Comparison of ENCODE assay signal across 9 cellular contexts in genomic region chr6:112252571-112253504, GRCh38. TPM values are rescaled to one million over a fixed set of nuclear protein-coding genes. Genes with fewer than 3 reads are reported as not detected.
DNase-seq lines count a peak whose midpoint lies in the region; ATAC-seq, FAIRE-seq and TF ChIP-seq lines count a peak whose summit lies in the region.
"Had no signal": no experiment of that assay in that cellular context is flagged by ENCODE, and none has a peak within 500 bp of the region (broad histone marks: within the 10 kb centered on the region; RNA-seq: fewer than 3 reads in every experiment).

No MANE protein-coding gene starts in this region.

- H3K4me3 ChIP-seq in Caco-2 (ENCODE audit: low read depth, low read length) (peak overlapping the region; percentile 36; the same call in 1 of the 2 replicates), Panc1 (ENCODE audit: low read depth in 2 of 2, low read length in 2 of 2) (peak overlapping the region; percentile 60 to 91), fibroblast of the aortic adventitia (ENCODE audit: low read depth, low read length) (peak overlapping the region; percentile 98), pancreas (peak overlapping the region in 3 of 4 donors; percentile 45 to 51 (median 46))
- no peak overlapping the region for H3K4me3 ChIP-seq in effector memory CD4-positive, alpha-beta T cell (ENCODE audit: insufficient read depth, low read depth, low read length, poor library complexity, severe bottlenecking)

- ATAC-seq in Panc1 (no peak), pancreas (no peak)

- no peak for FAIRE-seq in pancreas (lab: Jason Lieb, UNC)

- no peak overlapping the region for H3K27ac Mint-ChIP-seq in Caco-2 (ENCODE audit: unreplicated experiment)

- CTCF ChIA-PET in Caco-2 (lab: Charles Lee) = no interaction called here
- CTCF ChIA-PET in Panc1 (lab: Charles Lee) = interaction anchor here (0.8 kb wide), 1 partner anchor 73 kb away, joined by 3 read pairs; no protein-coding TSS in a partner anchor

- H3K36me3 ChIP-seq in Caco-2 (ENCODE audit: control insufficient read depth, insufficient read depth, low read length) (no peaks in the 10 kb centered on the region), Panc1 (ENCODE audit: control insufficient read depth, insufficient read depth, low read length) (no peaks in the 10 kb centered on the region), pancreas (no peaks in the 10 kb centered on the region)
- H3K36me3 ChIP-seq in effector memory CD4-positive, alpha-beta T cell (ENCODE audit: control insufficient read depth, insufficient read depth, low read length) = no peaks in the 10 kb centered on the region

- TF ChIP-seq CTCF in Caco-2 (IDR thresholded peaks at IDR 0.05; ENCODE audit: insufficient read depth in 1 of 2, low read depth in 1 of 2, low read length in 1 of 2, severe bottlenecking in 1 of 2, unreplicated experiment in 1 of 2) = no peak
- no peak for TF ChIP-seq CTCF in Panc1 (IDR thresholded peaks at IDR 0.05)
- TF ChIP-seq CTCF in fibroblast of the aortic adventitia (IDR thresholded peaks at IDR 0.05; ENCODE audit: insufficient read depth, low read length) = no peak
- no peak for TF ChIP-seq CTCF in pancreas (IDR thresholded peaks at IDR 0.05)

- 40 to 57% methylated on average over 2 of the region's 2 CpGs for WGBS in pancreas, 2 donors

- H3K4me1 Mint-ChIP-seq in Caco-2 (ENCODE audit: low read depth, unreplicated experiment) = peaks cover 6% of the 10 kb centered on the region

- H3K36me3 Mint-ChIP-seq in Caco-2 (ENCODE audit: insufficient read depth, unreplicated experiment) = no peaks in the 10 kb centered on the region

- DNase-seq in Caco-2 (no peak), Panc1 (ENCODE audit: low read depth, low spot score) (no peak), fibroblast of the aortic adventitia (ENCODE audit: low read depth) (peak; percentile 75), pancreas (no peak), putamen (ENCODE audit: low spot score) (no peak), NCI-H774 (lab: John Stamatoyannopoulos, UW) (no peak), SW 1271 (lab: John Stamatoyannopoulos, UW) (no peak)
- no peak for DNase-seq in effector memory CD4-positive, alpha-beta T cell

- intact Hi-C loops in Caco-2 (cut with micrococcal nuclease; ENCODE audit: unreplicated experiment) (no loop called here), Panc1 (cut with micrococcal nuclease; ENCODE audit: unreplicated experiment) (no loop called here), pancreas (cut with DNase I) (no loop called here)

- H3K27me3 Mint-ChIP-seq in Caco-2 (ENCODE audit: insufficient read depth, unreplicated experiment) = peaks cover 11% of the 10 kb centered on the region

- POLR2A ChIA-PET in Caco-2 (lab: Charles Lee) (no interaction called here), Panc1 (lab: Charles Lee) (no interaction called here)

- BruUV-seq in Caco-2 (replicated peaks; lab: Mats Ljungman, UMichigan) (no TSS peak), Panc1 (replicated peaks; lab: Mats Ljungman, UMichigan) (TSS peak; percentile 69)

- H3K4me1 ChIP-seq in Caco-2 = no peaks in the 10 kb centered on the region
- H3K4me1 ChIP-seq in Panc1 (ENCODE audit: control insufficient read depth, insufficient read depth, low read length) = peaks cover 11% of the 10 kb centered on the region
- peaks cover 0 to 2% (median 0%) of the 10 kb centered on the region in 3 donors for H3K4me1 ChIP-seq in pancreas
- H3K4me1 ChIP-seq in effector memory CD4-positive, alpha-beta T cell (ENCODE audit: control insufficient read depth, insufficient read depth, low read length, poor library complexity, severe bottlenecking) = no peaks in the 10 kb centered on the region

- H3K27ac ChIP-seq in Panc1 (ENCODE audit: low read length) (no peak overlapping the region; the same call in 1 of the 2 replicates), pancreas (peak overlapping the region in 1 of 4 donors; percentile 5)
- no peak overlapping the region for H3K27ac ChIP-seq in effector memory CD4-positive, alpha-beta T cell (ENCODE audit: insufficient read depth, low read length, poor library complexity, severe bottlenecking)

- H3K9me3 ChIP-seq in Caco-2 = no peaks in the 10 kb centered on the region
- no peaks in the 10 kb centered on the region; the same call in 1 of the 2 replicates for H3K9me3 ChIP-seq in Panc1 (ENCODE audit: control insufficient read depth, insufficient read depth, low read depth, low read length)
- H3K9me3 ChIP-seq in pancreas = no peaks in the 10 kb centered on the region
- H3K9me3 ChIP-seq in effector memory CD4-positive, alpha-beta T cell (ENCODE audit: control insufficient read depth, low read length) = no peaks in the 10 kb centered on the region

- H3K9me3 Mint-ChIP-seq in Caco-2 (ENCODE audit: unreplicated experiment) = no peaks in the 10 kb centered on the region

- H3K4me3 Mint-ChIP-seq in Caco-2 (ENCODE audit: unreplicated experiment) = peak overlapping the region; percentile 71

- peaks cover 2% of the 10 kb centered on the region; the same call in 1 of the 2 replicates for H3K27me3 ChIP-seq in Caco-2 (replicated peaks; ENCODE audit: control insufficient read depth, insufficient read depth, low read length)
- peaks cover 3% of the 10 kb centered on the region; the same call in 1 of the 2 replicates for H3K27me3 ChIP-seq in Panc1 (ENCODE audit: control insufficient read depth, insufficient read depth, low read length)
- no peaks in the 10 kb centered on the region for H3K27me3 ChIP-seq in pancreas
- H3K27me3 ChIP-seq in effector memory CD4-positive, alpha-beta T cell (replicated peaks; ENCODE audit: control insufficient read depth, insufficient read depth, low read length, poor library complexity, severe bottlenecking) = no peaks in the 10 kb centered on the region

- in situ Hi-C loops in Panc1 (cut with HindIII; ENCODE audit: low pct_unique_long_range_greater_than_20kb, low sequenced_read_pairs) = no loop called here

RNA-seq across cellular contexts. Expression of gene LAMA4, which starts 1.5 kb away (rescaled TPM):
- total RNA-seq in Caco-2 (2022) (0.37 TPM in 1 of 2 replicates, not detected in the other), Panc1 (2021; ENCODE audit: unreplicated experiment) (11.9 TPM), fibroblast of the aortic adventitia (ENCODE audit: low replicate concordance) (306 and 904 TPM in 2 replicates), pancreas (10 to 100 TPM in 2 of 6 donors, 1 to 10 TPM in 4; 1.3 to 14.0 (median 5.0) TPM)
- polyA plus RNA-seq in Panc1 (2012; ENCODE audit: insufficient read length) = 7.5 TPM
- 1 to 10 TPM; 3.4 to 5.2 TPM for polyA plus RNA-seq in pancreas
- total RNA-seq: activated CD8-positive, alpha-beta memory T cell treated with anti-CD3 and anti-CD28 coated beads for 36 hours had no signal

Comparison
In these comparisons a context has a peak if more than half of its experiments do, and no peak if none do; other contexts are left out.
1. RNA of gene LAMA4, which starts 1.5 kb away (total RNA-seq): 306 to 904 TPM in fibroblast of the aortic adventitia; 11.9 TPM in Panc1 (single experiment), 1.3 to 14.0 TPM in pancreas and 0.37 TPM in Caco-2; every median in the first group is over 10 times any median in the second.